Comparison of ENCODE assay signal across 1 cellular context in genomic region chr19:7729211-7729610, GRCh38.
TF ChIP-seq lines count a peak whose summit lies in the region.

No MANE protein-coding gene starts in this region.

TF ChIP-seq in HepG2, 621 proteins besides CTCF, POLR2A, EP300 and RAD21:
- TF ChIP-seq ZNF770 (CRISPR knock-in tag; IDR thresholded peaks at IDR 0.05) (no peak), KLF6 (CRISPR knock-in tag; IDR thresholded peaks at IDR 0.05) (no peak), ZNF431 (CRISPR knock-in tag; IDR thresholded peaks at IDR 0.05; ENCODE audit: borderline replicate concordance, low read depth) (no peak), ZNF609 (CRISPR knock-in tag; IDR thresholded peaks at IDR 0.05; ENCODE audit: borderline replicate concordance) (no peak), ZFAT (CRISPR knock-in tag; conservative IDR thresholded peaks at IDR 0.05) (no peak)
- TF ChIP-seq, protein P1, sequence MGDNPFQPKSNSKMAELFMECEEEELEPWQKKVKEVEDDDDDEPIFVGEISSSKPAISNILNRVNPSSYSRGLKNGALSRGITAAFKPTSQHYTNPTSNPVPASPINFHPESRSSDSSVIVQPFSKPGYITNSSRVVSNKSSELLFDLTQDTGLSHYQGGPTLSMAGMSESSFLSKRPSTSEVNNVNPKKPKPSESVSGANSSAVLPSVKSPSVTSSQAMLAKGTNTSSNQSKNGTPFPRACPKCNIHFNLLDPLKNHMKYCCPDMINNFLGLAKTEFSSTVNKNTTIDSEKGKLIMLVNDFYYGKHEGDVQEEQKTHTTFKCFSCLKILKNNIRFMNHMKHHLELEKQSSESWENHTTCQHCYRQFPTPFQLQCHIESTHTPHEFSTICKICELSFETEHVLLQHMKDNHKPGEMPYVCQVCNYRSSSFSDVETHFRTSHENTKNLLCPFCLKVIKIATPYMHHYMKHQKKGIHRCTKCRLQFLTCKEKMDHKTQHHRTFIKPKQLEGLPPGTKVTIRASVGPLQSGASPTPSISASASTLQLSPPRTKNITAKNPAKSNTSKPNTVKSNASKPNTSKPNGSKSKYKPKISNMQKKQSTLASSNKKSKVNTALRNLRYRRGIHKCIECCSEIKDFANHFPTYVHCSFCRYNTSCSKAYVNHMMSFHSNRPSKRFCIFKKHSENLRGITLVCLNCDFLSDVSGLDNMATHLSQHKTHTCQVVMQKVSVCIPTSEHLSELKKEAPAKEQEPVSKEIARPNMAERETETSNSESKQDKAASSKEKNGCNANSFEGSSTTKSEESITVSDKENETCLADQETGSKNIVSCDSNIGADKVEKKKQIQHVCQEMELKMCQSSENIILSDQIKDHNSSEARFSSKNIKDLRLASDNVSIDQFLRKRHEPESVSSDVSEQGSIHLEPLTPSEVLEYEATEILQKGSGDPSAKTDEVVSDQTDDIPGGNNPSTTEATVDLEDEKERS (CRISPR knock-in tag; IDR thresholded peaks at IDR 0.05), result no peak
